ENCODE assay signal across 1 cellular context in genomic region chr6:13553646-13554045, GRCh38.
TF ChIP-seq lines count a peak whose summit lies in the region.

No MANE protein-coding gene starts in this region.

TF ChIP-seq in H1, 55 proteins besides CTCF, POLR2A, EP300 and RAD21:
- TF ChIP-seq KDM1A (IDR thresholded peaks at IDR 0.05; ENCODE audit: borderline replicate concordance, low read length) (peak; percentile 84), CREB1 (IDR thresholded peaks at IDR 0.05) (no peak)
